ENCODE assay signal across 23 cellular contexts in the genomic region with DNA sequence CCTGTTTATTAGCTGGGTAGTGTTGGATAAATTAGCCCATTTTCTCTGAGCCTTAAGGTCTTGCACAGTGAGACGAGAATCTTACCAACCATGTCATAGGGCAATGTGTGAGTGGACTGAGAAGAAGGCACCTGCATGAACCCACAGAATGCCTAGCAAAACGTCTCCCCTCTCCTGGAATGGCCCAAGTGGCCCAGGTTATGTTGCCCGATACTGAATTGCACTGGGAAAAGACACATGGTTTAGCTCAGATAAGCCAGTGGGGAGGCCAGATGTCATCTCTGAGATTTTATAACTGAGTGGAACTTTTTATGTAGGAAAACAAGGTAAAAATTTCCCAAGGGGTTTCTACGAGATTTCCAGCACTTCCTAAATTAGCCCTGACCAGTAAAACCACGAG.
"Had no signal": no experiment of that assay in that cellular context is flagged by ENCODE, and none has a peak within 500 bp of the region (broad histone marks: within the 10 kb centered on the region; RNA-seq: fewer than 3 reads in every experiment).

No MANE protein-coding gene starts in this region.

- H3K4me3 Mint-ChIP-seq: IgD-negative memory B cell had no signal

- H3K4me3 ChIP-seq: PC-9, Peyer's patch, SJCRH30 had no signal

- FAIRE-seq: HTR-8/SVneo had no signal

- H3K27me3 Mint-ChIP-seq: IgD-negative memory B cell had no signal

- H3K9me3 ChIP-seq: Peyer's patch, SJCRH30 had no signal

- H3K27ac Mint-ChIP-seq: IgD-negative memory B cell had no signal

- H3K4me1 ChIP-seq: Peyer's patch, SJCRH30 had no signal

- DNase-seq: KBM-7, NCI-H1048, NCI-H1105, NCI-H1417 treated with DMSO at 0.1 percent for 48 hours, NCI-H146, NCI-H1694 treated with DMSO at 0.1 percent for 48 hours, NCI-H1930, NCI-H2081, NCI-H2107, NCI-H2227 treated with DMSO at 0.1 percent for 48 hours, NCI-H524, NCI-H69, NCI-H774, OCI-M1, PC-9, Peyer's patch, SHP77 treated with DMSO at 0.1 percent for 48 hours, SJCRH30 had no signal

- H3K9me3 Mint-ChIP-seq: IgD-negative memory B cell had no signal

- H3K27me3 ChIP-seq: Peyer's patch had no signal

- ATAC-seq: Right ventricle myocardium inferior, SK-N-SH treated with all-trans-retinoic acid at 6 μM for 48 hours had no signal

- H3K36me3 ChIP-seq: Peyer's patch, SJCRH30 had no signal

- H3K36me3 Mint-ChIP-seq: IgD-negative memory B cell had no signal

- H3K27ac ChIP-seq: HL-60, PC-9, Peyer's patch, SJCRH30 had no signal
